Comparison of ENCODE assay signal across 12 cellular contexts in the genomic region with DNA sequence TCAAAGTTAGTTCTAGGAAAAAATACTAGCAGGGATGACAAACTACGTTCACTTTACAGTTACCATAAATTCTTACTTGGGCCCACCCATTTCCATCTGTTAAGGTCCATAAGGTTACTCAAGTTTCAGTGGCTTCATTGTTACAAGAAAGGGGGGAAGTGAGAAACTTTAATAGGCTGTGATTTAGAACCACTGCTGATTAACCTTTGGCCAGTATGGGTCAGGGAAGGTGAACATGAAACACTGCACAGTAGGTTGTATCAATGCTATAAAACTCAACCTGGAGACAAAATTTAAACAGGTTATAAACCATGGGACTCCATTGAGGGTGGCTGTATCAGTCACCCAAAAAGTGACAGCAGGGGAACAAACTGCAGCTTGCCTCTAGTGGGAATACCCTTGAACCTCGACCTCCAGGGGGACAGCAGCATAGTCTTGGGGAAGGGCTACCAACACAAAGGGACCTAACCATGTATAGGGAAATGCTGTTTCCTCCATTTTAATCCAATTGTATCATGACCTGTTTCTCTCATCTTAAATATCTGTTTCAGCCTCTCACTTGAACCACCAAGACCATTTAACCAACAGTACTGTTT. TPM values are rescaled to one million over a fixed set of nuclear protein-coding genes. Genes with fewer than 3 reads are reported as not detected.
A peak's percentile ranks its signal among the peaks of the same experiment; 100 is the strongest.
DNase-seq lines count a peak whose midpoint lies in the region; ATAC-seq and TF ChIP-seq lines count a peak whose summit lies in the region.
"Had no signal": no experiment of that assay in that cellular context is flagged by ENCODE, and none has a peak within 500 bp of the region (broad histone marks: within the 10 kb centered on the region; RNA-seq: fewer than 3 reads in every experiment).

No MANE protein-coding gene starts in this region.

- no peak for ATAC-seq in CD8-positive, alpha-beta T cell
- no peak for ATAC-seq in naive thymus-derived CD8-positive, alpha-beta T cell

- no peak overlapping the region for H3K4me3 ChIP-seq in CD8-positive, alpha-beta T cell (ENCODE audit: low read depth, low read length)
- no peak overlapping the region for H3K4me3 ChIP-seq in tibial artery
- H3K4me3 ChIP-seq: testis had no signal

- TF ChIP-seq CTCF in CD8-positive, alpha-beta T cell (IDR thresholded peaks at IDR 0.05): no peak
- TF ChIP-seq CTCF in tibial artery (IDR thresholded peaks at IDR 0.05) (no peak), mesothelial cell of epicardium (IDR thresholded peaks at IDR 0.05; ENCODE audit: unreplicated experiment) (no peak)

- no peaks in the 10 kb centered on the region for H3K27me3 ChIP-seq in CD8-positive, alpha-beta T cell (ENCODE audit: insufficient read depth, low read length)
- no peaks in the 10 kb centered on the region for H3K27me3 ChIP-seq in tibial artery
- H3K27me3 ChIP-seq: testis had no signal

- peaks cover 5% of the 10 kb centered on the region for H3K4me1 ChIP-seq in CD8-positive, alpha-beta T cell (ENCODE audit: insufficient read depth, low read length)
- no peaks in the 10 kb centered on the region for H3K4me1 ChIP-seq in tibial artery
- H3K4me1 ChIP-seq: testis had no signal

- H3K4me3 Mint-ChIP-seq in CD8-positive, alpha-beta T cell: no peak overlapping the region
- no peak overlapping the region for H3K4me3 Mint-ChIP-seq in activated naive CD8-positive, alpha-beta T cell
- no peak overlapping the region for H3K4me3 Mint-ChIP-seq in naive thymus-derived CD8-positive, alpha-beta T cell
- no peak overlapping the region for H3K4me3 Mint-ChIP-seq in mesothelial cell of epicardium
- H3K4me3 Mint-ChIP-seq: dendritic cell treated with granulocyte-macrophage colony-stimulating factor and Interleukin-4, amounts not matched to agents 40 ng/mL and 50 ng/mL, for 4 days had no signal

- peak; percentile 25 for TF ChIP-seq POLR2A in GM19193 (IDR thresholded peaks at IDR 0.05; ENCODE audit: extremely low read depth, insufficient read depth, insufficient read length)

- no peaks in the 10 kb centered on the region for H3K9me3 Mint-ChIP-seq in CD8-positive, alpha-beta T cell
- no peaks in the 10 kb centered on the region for H3K9me3 Mint-ChIP-seq in activated naive CD8-positive, alpha-beta T cell (ENCODE audit: low read depth)
- H3K9me3 Mint-ChIP-seq in naive thymus-derived CD8-positive, alpha-beta T cell: no peaks in the 10 kb centered on the region
- no peaks in the 10 kb centered on the region for H3K9me3 Mint-ChIP-seq in mesothelial cell of epicardium
- H3K9me3 Mint-ChIP-seq: dendritic cell treated with granulocyte-macrophage colony-stimulating factor and Interleukin-4, amounts not matched to agents 40 ng/mL and 50 ng/mL, for 4 days had no signal

- no peaks in the 10 kb centered on the region for H3K9me3 ChIP-seq in CD8-positive, alpha-beta T cell (ENCODE audit: low read length)
- no peaks in the 10 kb centered on the region for H3K9me3 ChIP-seq in tibial artery
- H3K9me3 ChIP-seq: testis had no signal

- POLR2A ChIA-PET in CD8-positive, alpha-beta T cell (lab: Charles Lee): interaction anchor here (0.6 kb wide), 1 partner anchor 130 kb away, joined by 3 read pairs; no protein-coding TSS in a partner anchor
- POLR2A ChIA-PET in naive thymus-derived CD8-positive, alpha-beta T cell (lab: Charles Lee): no interaction called here

- CTCF ChIA-PET in CD8-positive, alpha-beta T cell (lab: Charles Lee): no interaction called here

- peaks cover 86% of the 10 kb centered on the region for H3K36me3 Mint-ChIP-seq in CD8-positive, alpha-beta T cell
- peaks cover 32% of the 10 kb centered on the region for H3K36me3 Mint-ChIP-seq in activated naive CD8-positive, alpha-beta T cell
- peaks cover 10 to 89% (median 24%) of the 10 kb centered on the region in 3 donors for H3K36me3 Mint-ChIP-seq in naive thymus-derived CD8-positive, alpha-beta T cell
- H3K36me3 Mint-ChIP-seq in mesothelial cell of epicardium: peaks cover 16% of the 10 kb centered on the region

- no peak overlapping the region for H3K27ac ChIP-seq in CD8-positive, alpha-beta T cell (ENCODE audit: low read depth, low read length)
- H3K27ac ChIP-seq in tibial artery: no peak overlapping the region
- H3K27ac ChIP-seq: testis had no signal

- intact Hi-C loops in CD8-positive, alpha-beta T cell (cut with DNase I, micrococcal nuclease): no loop called here
- intact Hi-C loops in tibial artery (cut with DNase I; ENCODE audit: low total_unique reads): no loop called here

- H3K27ac Mint-ChIP-seq in CD8-positive, alpha-beta T cell: peak overlapping the region; percentile 56
- H3K27ac Mint-ChIP-seq in activated naive CD8-positive, alpha-beta T cell: peak overlapping the region; percentile 7
- peak overlapping the region in 7 of 10 donors; percentile 14 to 77 (median 58) for H3K27ac Mint-ChIP-seq in naive thymus-derived CD8-positive, alpha-beta T cell
- no peak overlapping the region for H3K27ac Mint-ChIP-seq in mesothelial cell of epicardium
- H3K27ac Mint-ChIP-seq: dendritic cell treated with granulocyte-macrophage colony-stimulating factor and Interleukin-4, amounts not matched to agents 40 ng/mL and 50 ng/mL, for 4 days had no signal

- no peaks in the 10 kb centered on the region for H3K27me3 Mint-ChIP-seq in CD8-positive, alpha-beta T cell (ENCODE audit: low read depth)
- no peaks in the 10 kb centered on the region for H3K27me3 Mint-ChIP-seq in activated naive CD8-positive, alpha-beta T cell
- no peaks in the 10 kb centered on the region for H3K27me3 Mint-ChIP-seq in naive thymus-derived CD8-positive, alpha-beta T cell
- H3K27me3 Mint-ChIP-seq in mesothelial cell of epicardium (ENCODE audit: low read depth): no peaks in the 10 kb centered on the region
- H3K27me3 Mint-ChIP-seq: dendritic cell treated with granulocyte-macrophage colony-stimulating factor and Interleukin-4, amounts not matched to agents 40 ng/mL and 50 ng/mL, for 4 days had no signal

- no peak for DNase-seq in CD8-positive, alpha-beta T cell
- DNase-seq in naive thymus-derived CD8-positive, alpha-beta T cell: no peak
- DNase-seq in tibial artery (no peak), GF-D8 (lab: John Stamatoyannopoulos, UW) (no peak), mesothelial cell of epicardium (ENCODE audit: low spot score in 2 of 2, unreplicated experiment in 2 of 2) (no peak), NCI-H1930 (lab: John Stamatoyannopoulos, UW) (no peak)
- DNase-seq: RPMI8226, T1000, testis had no signal

- H3K4me1 Mint-ChIP-seq in CD8-positive, alpha-beta T cell (ENCODE audit: low read depth): peaks cover 41% of the 10 kb centered on the region
- H3K4me1 Mint-ChIP-seq in activated naive CD8-positive, alpha-beta T cell (ENCODE audit: low read depth): peaks cover 50% of the 10 kb centered on the region
- H3K4me1 Mint-ChIP-seq in naive thymus-derived CD8-positive, alpha-beta T cell: peaks cover 27 to 55% (median 39%) of the 10 kb centered on the region in 4 donors
- H3K4me1 Mint-ChIP-seq in mesothelial cell of epicardium: no peaks in the 10 kb centered on the region

- peaks cover 17% of the 10 kb centered on the region for H3K36me3 ChIP-seq in CD8-positive, alpha-beta T cell (ENCODE audit: insufficient read depth, low read length)
- peaks cover 59 to 77% (median 76%) of the 10 kb centered on the region in 3 donors for H3K36me3 ChIP-seq in tibial artery

RNA-seq across cellular contexts. Expression of gene PTRH2, which starts 10.4 kb away (rescaled TPM):
- 1 to 10 TPM; 6.1 to 7.6 TPM for total RNA-seq in CD8-positive, alpha-beta T cell
- 10 to 100 TPM; 16.2 to 17.3 TPM for total RNA-seq in naive thymus-derived CD8-positive, alpha-beta T cell
- 10 to 100 TPM; 14.4 to 19.7 (median 17.8) TPM for polyA plus RNA-seq in naive thymus-derived CD8-positive, alpha-beta T cell
- 22.5 to 24.7 TPM (median 24.4 TPM) in 3 replicates for total RNA-seq in mesothelial cell of epicardium

RNA-seq across cellular contexts. Expression of gene VMP1, which starts 10.7 kb away (rescaled TPM):
- total RNA-seq in CD8-positive, alpha-beta T cell: 10 to 100 TPM; 56.8 to 66.2 TPM
- 10 to 100 TPM; 63.5 to 65.1 TPM for total RNA-seq in naive thymus-derived CD8-positive, alpha-beta T cell
- polyA plus RNA-seq in naive thymus-derived CD8-positive, alpha-beta T cell: 10 to 100 TPM; 39.8 to 57.1 (median 40.9) TPM
- 207 to 208 TPM (median 208 TPM) in 3 replicates for total RNA-seq in mesothelial cell of epicardium
